In genomic region chr4:151266542-151266941, GRCh38 we compare ENCODE assay signal across 20 cellular contexts. TPM values are rescaled to one million over a fixed set of nuclear protein-coding genes. Genes with fewer than 3 reads are reported as not detected.
"Had no signal": no experiment of that assay in that cellular context is flagged by ENCODE, and none has a peak within 500 bp of the region (broad histone marks: within the 10 kb centered on the region; RNA-seq: fewer than 3 reads in every experiment).

No MANE protein-coding gene starts in this region.

- H3K4me1 ChIP-seq: foreskin keratinocyte, uterus had no signal

- DNase-seq: activated B cell treated with CpG ODN at 0.5 μM for 24 hours; activated CD4-positive, alpha-beta T cell treated with anti-CD3 and anti-CD28 coated beads, Interleukin-2, amount 10 ng/mL, durations not matched to agents 24 days and 14 days; activated CD8-positive, alpha-beta memory T cell treated with anti-CD3 and anti-CD28 coated beads, Interleukin-2, amount 50 U/mL, for 48 hours; activated gamma-delta T cell treated with Interleukin-2 at 50 U/mL for 16 hours; cerebellar nuclear complex; erythroblast; foreskin keratinocyte; nephron progenitor cell; sigmoid colon; stimulated activated CD4-positive, alpha-beta T cell treated with anti-CD3 and anti-CD28 coated beads, Interleukin-1b, Interleukin-23, amount 100 ng/mL, for 48 hours; T-helper 2 cell; tibial artery; uterus had no signal

- H3K9me3 ChIP-seq: ovary, sigmoid colon, tibial artery, uterus had no signal

- H3K36me3 ChIP-seq: ovary, sigmoid colon, tibial artery, uterus had no signal

- ATAC-seq: foreskin keratinocyte had no signal

- H3K27ac ChIP-seq: foreskin keratinocyte, ovary, sigmoid colon, tibial artery, uterus had no signal

- H3K4me3 ChIP-seq: lung, ovary, sigmoid colon, tibial artery, uterus had no signal

- H3K27me3 ChIP-seq: foreskin keratinocyte, ovary, sigmoid colon, tibial artery, uterus had no signal

- FAIRE-seq: islet of Langerhans, TTC549 had no signal

RNA-seq across cellular contexts. Expression of gene PRSS48, which starts 10.4 kb away (rescaled TPM):
- total RNA-seq: activated B cell treated with CpG ODN at 0.5 μM for 24 hours; activated CD4-positive, alpha-beta T cell treated with anti-CD3 and anti-CD28 coated beads, Interleukin-2, amount 10 ng/mL, durations not matched to agents 24 days and 14 days; dermis microvascular lymphatic vessel endothelial cell; foreskin keratinocyte; lung; mesothelial cell of epicardium; ovary; sigmoid colon; subcutaneous adipose tissue; uterus had no signal
- polyA plus RNA-seq: foreskin keratinocyte, lung, ovary, sigmoid colon had no signal

RNA-seq across cellular contexts. Expression of gene SH3D19, which starts 58.9 kb away (rescaled TPM):
- total RNA-seq: activated B cell treated with CpG ODN at 0.5 μM for 24 hours; activated CD4-positive, alpha-beta T cell treated with anti-CD3 and anti-CD28 coated beads, Interleukin-2, amount 10 ng/mL, durations not matched to agents 24 days and 14 days had no signal
